In genomic region chr13:41310963-41311606, GRCh38 we compare ENCODE assay signal across 8 cellular contexts. TPM values are rescaled to one million over a fixed set of nuclear protein-coding genes. Genes with fewer than 3 reads are reported as not detected.
DNase-seq lines count a peak whose midpoint lies in the region; ATAC-seq lines count a peak whose summit lies in the region.

NAA16 (plus strand) TSS chr13:41311267; CDS start chr13:41311529, 262 bp downstream.

- peak; percentile 69 to 97 (median 89) for DNase-seq in C1 segment of cervical spinal cord (lab: John Stamatoyannopoulos, UW)
- DNase-seq in NCI-H69 (lab: John Stamatoyannopoulos, UW) = peak; percentile 90
- DNase-seq in activated CD4-positive, alpha-beta T cell treated with anti-CD3 and anti-CD28 coated beads, Interleukin-2, amount 10 ng/mL, durations not matched to agents 7 days and 5 days = peak; percentile 92
- DNase-seq in dedifferentiated amniotic fluid mesenchymal stem cell (ENCODE audit: extremely low spot score) = peak; percentile 73
- peak; percentile 92 for DNase-seq in left lobe of liver (ENCODE audit: low spot score)
- DNase-seq in stimulated activated CD4-positive, alpha-beta T cell treated with anti-CD3 and anti-CD28 coated beads, Interleukin-2, amount 100 ng/mL, for 24 hours = peak; percentile 97

- peak; percentile 81 for ATAC-seq in GM19324 (IDR thresholded peaks at IDR 0.05; ENCODE audit: low FRiP score, unreplicated experiment)
- ATAC-seq in HG03460 (IDR thresholded peaks at IDR 0.05; ENCODE audit: unreplicated experiment) = peak; percentile 69
- peak; percentile 87 for ATAC-seq in left lobe of liver

- H3K4me3 Mint-ChIP-seq in activated CD4-positive, alpha-beta T cell treated with anti-CD3 and anti-CD28 coated beads, Interleukin-2, amount 10 ng/mL, durations not matched to agents 7 days and 5 days = peak within 1 kb of the TSS; percentile 87

- H3K36me3 Mint-ChIP-seq in activated CD4-positive, alpha-beta T cell treated with anti-CD3 and anti-CD28 coated beads, Interleukin-2, amount 10 ng/mL, durations not matched to agents 7 days and 5 days (ENCODE audit: low read depth) = no peaks in the 10 kb centered on the region

- CTCF ChIA-PET in activated CD4-positive, alpha-beta T cell treated with anti-CD3 and anti-CD28 coated beads, Interleukin-2, amount 10 ng/mL, durations not matched to agents 7 days and 5 days (lab: Charles Lee) = no interaction called here

- H3K27me3 Mint-ChIP-seq in activated CD4-positive, alpha-beta T cell treated with anti-CD3 and anti-CD28 coated beads, Interleukin-2, amount 10 ng/mL, durations not matched to agents 7 days and 5 days = no peaks in the 10 kb centered on the region

- H3K9me3 Mint-ChIP-seq in activated CD4-positive, alpha-beta T cell treated with anti-CD3 and anti-CD28 coated beads, Interleukin-2, amount 10 ng/mL, durations not matched to agents 7 days and 5 days = no peaks in the 10 kb centered on the region

- peak within 1 kb of the TSS; percentile 94 for H3K27ac Mint-ChIP-seq in activated CD4-positive, alpha-beta T cell treated with anti-CD3 and anti-CD28 coated beads, Interleukin-2, amount 10 ng/mL, durations not matched to agents 7 days and 5 days

- POLR2A ChIA-PET in activated CD4-positive, alpha-beta T cell treated with anti-CD3 and anti-CD28 coated beads, Interleukin-2, amount 10 ng/mL, durations not matched to agents 7 days and 5 days (lab: Charles Lee) = no interaction called here

- peaks cover 44% of the 10 kb centered on the region for H3K4me1 Mint-ChIP-seq in activated CD4-positive, alpha-beta T cell treated with anti-CD3 and anti-CD28 coated beads, Interleukin-2, amount 10 ng/mL, durations not matched to agents 7 days and 5 days

RNA-seq across cellular contexts. Expression of gene NAA16, which starts in this region (rescaled TPM):
- 10 to 100 TPM; 35.9 to 42.0 TPM for total RNA-seq in activated CD4-positive, alpha-beta T cell treated with anti-CD3 and anti-CD28 coated beads, Interleukin-2, amount 10 ng/mL, durations not matched to agents 7 days and 5 days
- total RNA-seq in left lobe of liver = 6.1 TPM

Comparison
In these comparisons a context has a peak if more than half of its experiments do, and no peak if none do; other contexts are left out.
1. Peak in every context shown above with its lines: DNase-seq and ATAC-seq.